Comparison of ENCODE assay signal across 8 cellular contexts in the genomic region with DNA sequence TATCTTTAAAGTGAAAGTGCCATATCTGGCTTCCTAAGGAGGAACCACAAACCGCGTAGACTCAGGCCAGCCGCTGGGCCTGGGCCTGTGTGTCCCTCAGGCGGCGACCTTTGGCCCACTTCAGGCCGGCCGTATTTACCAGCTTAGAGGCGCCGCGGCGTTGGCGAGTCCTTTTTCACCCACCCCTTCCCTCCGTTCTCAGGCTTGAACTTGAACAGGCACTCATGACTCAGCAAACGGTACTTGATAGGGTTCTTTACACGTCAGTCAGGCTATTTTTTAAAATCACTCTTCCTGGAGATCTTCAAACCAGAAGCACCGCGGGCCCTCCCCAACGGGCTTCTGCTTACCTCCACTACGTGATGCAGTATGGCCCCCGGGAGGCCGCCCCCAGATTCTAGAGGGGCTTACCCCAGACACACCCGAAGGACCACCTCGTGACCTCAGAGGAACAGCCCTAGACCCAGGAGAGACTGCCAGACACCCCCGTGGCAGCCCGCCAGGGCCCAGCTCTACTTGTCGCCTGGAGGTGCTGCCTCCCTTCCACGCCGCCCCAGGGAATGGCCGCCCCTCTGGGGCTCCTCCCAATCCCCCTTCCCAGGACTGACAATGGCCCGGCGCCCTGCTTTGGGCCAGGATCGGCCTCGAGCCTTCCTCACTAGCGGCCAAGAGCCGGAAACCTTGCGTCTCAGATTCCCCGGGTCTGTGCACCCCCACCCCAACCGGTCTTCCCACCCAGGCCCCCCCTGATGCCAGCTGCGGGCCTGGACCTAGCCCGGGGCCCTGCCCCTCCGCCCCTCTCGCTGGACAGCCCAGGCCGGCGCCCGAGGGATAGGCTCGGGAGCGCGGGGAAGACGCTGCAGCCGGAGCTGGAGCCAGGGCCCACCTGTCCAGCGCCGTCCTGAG. TPM values are rescaled to one million over a fixed set of nuclear protein-coding genes. Genes with fewer than 3 reads are reported as not detected.
DNase-seq lines count a peak whose midpoint lies in the region; ATAC-seq and TF ChIP-seq lines count a peak whose summit lies in the region.

No MANE protein-coding gene starts in this region.

- TF ChIP-seq CTCF in uterus (IDR thresholded peaks at IDR 0.05) = peak in 1 of 4 experiments; percentile 16

- H3K27ac Mint-ChIP-seq in T-helper 17 cell = peak overlapping the region; percentile 73

- H3K4me1 Mint-ChIP-seq in T-helper 17 cell = peaks cover 11% of the 10 kb centered on the region

- H3K4me3 ChIP-seq in BLaER1 (peak overlapping the region; percentile 60), right cardiac atrium (ENCODE audit: low read length) (peak overlapping the region; percentile 52), uterus (peak overlapping the region; percentile 44 to 54)

- H3K36me3 Mint-ChIP-seq in T-helper 17 cell (ENCODE audit: low read depth) = no peaks in the 10 kb centered on the region

- no peaks in the 10 kb centered on the region for H4K20me1 ChIP-seq in BLaER1

- intact Hi-C loops in right cardiac atrium (cut with DNase I) = loop anchor here in 2 of 4 donors (2.0 to 5.0 kb wide), 2 partner anchors 33 to 35 kb away; a partner anchor contains a TSS
- intact Hi-C loops in uterus (cut with DNase I; ENCODE audit: low total_unique reads) = loop anchor here (2.0 kb wide), 1 partner anchor 33 kb away; a partner anchor contains a TSS

- peak; percentile 82 for ATAC-seq in GM19397 (IDR thresholded peaks at IDR 0.05; ENCODE audit: unreplicated experiment)
- peak; percentile 85 for ATAC-seq in HG03565 (IDR thresholded peaks at IDR 0.05; ENCODE audit: unreplicated experiment)
- ATAC-seq in T-helper 17 cell = peak; percentile 90
- ATAC-seq in right cardiac atrium = peak; percentile 99

- H3K27me3 ChIP-seq in BLaER1 (no peaks in the 10 kb centered on the region), right cardiac atrium (ENCODE audit: control insufficient read depth, insufficient read depth) (no peaks in the 10 kb centered on the region), uterus (no peaks in the 10 kb centered on the region)

- H3K9ac ChIP-seq in BLaER1 = peak overlapping the region; percentile 64

- H3K4me1 ChIP-seq in BLaER1 (peaks cover 18% of the 10 kb centered on the region), right cardiac atrium (ENCODE audit: control insufficient read depth, insufficient read depth, low read length) (no peaks in the 10 kb centered on the region), uterus (no peaks in the 10 kb centered on the region)

- peak overlapping the region; percentile 88 for H3K4me2 ChIP-seq in BLaER1

- H3K9me3 ChIP-seq in BLaER1 = no peaks in the 10 kb centered on the region
- no peaks in the 10 kb centered on the region for H3K9me3 ChIP-seq in T-helper 17 cell (ENCODE audit: control insufficient read depth, low read length, poor library complexity, severe bottlenecking)
- no peaks in the 10 kb centered on the region for H3K9me3 ChIP-seq in right cardiac atrium (ENCODE audit: control insufficient read depth, low read length)
- no peaks in the 10 kb centered on the region for H3K9me3 ChIP-seq in uterus

- WGBS in right cardiac atrium = 6% methylated on average over 52 of the region's 52 CpGs

- peak overlapping the region; percentile 89 for H3K4me3 Mint-ChIP-seq in T-helper 17 cell

- peak; percentile 10 to 18 (median 12) for DNase-seq in T-helper 17 cell
- DNase-seq in right cardiac atrium = peak; percentile 96 to 98 (median 97)
- peak; percentile 95 for DNase-seq in pulmonary artery endothelial cell (ENCODE audit: low read depth, low spot score)
- DNase-seq in uterus = peak; percentile 91 to 96

- TF ChIP-seq POLR2A in uterus (IDR thresholded peaks at IDR 0.05) = peak; percentile 71 to 74

- H3K36me3 ChIP-seq in BLaER1 = no peaks in the 10 kb centered on the region
- H3K36me3 ChIP-seq in uterus = no peaks in the 10 kb centered on the region

- H3K27ac ChIP-seq in BLaER1 (peak overlapping the region; percentile 75), angular gyrus (ENCODE audit: low read depth, low read length) (peak overlapping the region; percentile 81), right cardiac atrium (ENCODE audit: low read length) (peak overlapping the region; percentile 91), uterus (peak overlapping the region; percentile 92 to 96)

- H3K27me3 Mint-ChIP-seq in T-helper 17 cell = no peaks in the 10 kb centered on the region

RNA-seq across cellular contexts. Expression of a gene that starts 33.8 kb away (rescaled TPM):
- total RNA-seq in T-helper 17 cell (1 to 10 TPM; 4.3 to 5.8 TPM), right cardiac atrium (10 to 100 TPM; 19.8 to 26.9 (median 23.1) TPM), pulmonary artery endothelial cell (6.7 and 10.2 TPM in 2 replicates), uterus (10 to 100 TPM; 28.5 to 61.7 (median 31.6) TPM)
- polyA plus RNA-seq in right cardiac atrium = 21.9 TPM

RNA-seq across cellular contexts. Expression of a gene that starts 39.4 kb away (rescaled TPM):
- total RNA-seq in T-helper 17 cell (10 to 100 TPM; 72.9 to 79.3 TPM), right cardiac atrium (10 to 100 TPM; 29.0 to 40.6 (median 32.4) TPM), pulmonary artery endothelial cell (14.1 and 14.8 TPM in 2 replicates), uterus (10 to 100 TPM; 13.6 to 40.9 (median 29.5) TPM)
- polyA plus RNA-seq in right cardiac atrium = 20.7 TPM

Comparison
In these comparisons a context has a peak if more than half of its experiments do, and no peak if none do; other contexts are left out.
1. Peak in every context shown above with its lines: DNase-seq, ATAC-seq, H3K4me3 ChIP-seq and H3K27ac ChIP-seq.
2. DNase-seq: peak in every context shown above with its lines; median percentile 97 in right cardiac atrium; 95 in pulmonary artery endothelial cell; 94 in uterus; 12 in T-helper 17 cell.